Comparison of ENCODE assay signal across 8 cellular contexts in the genomic region with DNA sequence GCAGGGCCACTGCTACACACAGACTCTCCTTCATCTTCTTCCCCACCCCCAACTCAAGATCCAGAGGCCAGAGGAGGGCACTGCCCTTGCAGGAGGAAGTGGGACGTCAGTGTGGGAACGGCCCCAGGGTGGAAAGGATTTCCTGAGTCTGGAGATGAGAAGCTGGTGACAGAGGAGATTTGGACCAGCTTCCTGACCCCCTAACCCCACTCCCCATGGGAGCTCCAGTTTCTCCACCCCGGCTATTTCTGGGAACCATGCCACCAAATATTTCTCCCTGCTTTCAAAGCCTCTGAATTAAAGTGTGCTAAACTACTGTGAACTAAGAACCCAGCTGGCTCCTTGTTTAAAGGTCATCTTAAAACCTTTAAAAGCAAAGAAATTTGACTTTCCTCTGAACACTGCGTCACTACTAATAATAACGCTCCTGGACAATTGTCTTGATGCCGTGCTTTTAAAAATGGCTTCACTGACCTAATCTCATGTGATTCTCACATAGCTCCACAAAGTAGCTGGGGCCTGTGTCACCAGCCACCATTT.
DNase-seq lines count a peak whose midpoint lies in the region; ATAC-seq and TF ChIP-seq lines count a peak whose summit lies in the region.

No MANE protein-coding gene starts in this region.

- no peak overlapping the region for H3K4me3 ChIP-seq in astrocyte of the spinal cord (ENCODE audit: low read depth, low read length)

- peak; percentile 31 for DNase-seq in GOT3 (lab: John Stamatoyannopoulos, UW)
- DNase-seq in astrocyte of the spinal cord (ENCODE audit: low read depth, low spot score) = peak; percentile 96
- peak; percentile 95 for DNase-seq in iris pigment epithelial cell (ENCODE audit: low read depth)
- DNase-seq in smooth muscle cell of the brain vasculature (ENCODE audit: low read depth, low spot score) = peak; percentile 98
- DNase-seq in NCI-H128 (lab: John Stamatoyannopoulos, UW; ENCODE audit: unreplicated experiment) = no peak

- in situ Hi-C loops in astrocyte of the spinal cord (cut with HindIII; ENCODE audit: low sequenced_read_pairs) = no loop called here

- TF ChIP-seq CTCF in astrocyte of the spinal cord (IDR thresholded peaks at IDR 0.05; ENCODE audit: low read depth, low read length) = no peak

- no peak for ATAC-seq in HG02588 (IDR thresholded peaks at IDR 0.05; ENCODE audit: unreplicated experiment)
- ATAC-seq in GM21381 (IDR thresholded peaks at IDR 0.05; ENCODE audit: unreplicated experiment) = no peak
- no peak for ATAC-seq in GM18867 (IDR thresholded peaks at IDR 0.05; ENCODE audit: unreplicated experiment)
